16 cellular contexts compared by ENCODE assay signal in the genomic region with DNA sequence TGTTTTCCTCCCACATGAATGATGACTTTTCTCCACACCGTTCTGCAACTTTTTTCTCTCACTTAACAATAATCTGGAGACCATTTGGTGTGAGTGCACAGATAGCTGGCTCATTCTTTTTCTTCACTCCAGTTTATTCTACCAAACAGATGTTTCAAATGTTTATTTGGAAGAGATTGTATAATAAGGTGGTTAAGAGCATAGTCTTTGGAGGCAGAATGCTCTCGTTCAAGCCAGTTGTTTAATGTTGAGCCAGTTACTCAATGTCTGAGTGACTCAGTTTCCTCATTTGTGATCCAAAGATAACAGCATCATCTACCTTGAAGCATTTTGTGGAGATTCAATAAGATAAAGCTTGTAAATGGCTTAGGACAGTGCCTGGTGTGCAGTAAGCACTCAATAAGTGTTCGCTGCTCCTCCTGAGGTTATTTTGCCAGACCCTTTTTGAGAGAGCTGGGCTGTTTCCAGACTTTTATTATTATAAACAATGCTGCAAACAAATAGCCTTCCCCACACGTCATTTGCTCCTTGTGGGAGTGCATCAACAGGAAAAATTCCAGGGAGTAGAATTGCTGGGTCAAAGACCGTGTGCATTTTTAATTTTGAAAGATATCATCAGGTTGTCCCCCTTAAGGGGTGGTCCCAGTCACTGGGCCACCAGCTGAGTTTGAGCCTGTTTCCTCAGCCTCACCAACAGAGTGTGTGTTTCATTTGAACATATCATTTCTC.
DNase-seq lines count a peak whose midpoint lies in the region; ATAC-seq and TF ChIP-seq lines count a peak whose summit lies in the region.
"Had no signal": no experiment of that assay in that cellular context is flagged by ENCODE, and none has a peak within 500 bp of the region (broad histone marks: within the 10 kb centered on the region; RNA-seq: fewer than 3 reads in every experiment).

No MANE protein-coding gene starts in this region.

- H3K79me2 ChIP-seq in PC-3 (ENCODE audit: low read length) = no peaks in the 10 kb centered on the region

- intact Hi-C loops in colonic mucosa (cut with DNase I) (no loop called here), PC-3 (cut with micrococcal nuclease) (no loop called here), upper lobe of right lung (cut with DNase I) (no loop called here)

- TF ChIP-seq CTCF in colonic mucosa (IDR thresholded peaks at IDR 0.05) (no peak), PC-3 (conservative IDR thresholded peaks at IDR 0.05; ENCODE audit: low read depth, low read length) (no peak), upper lobe of right lung (IDR thresholded peaks at IDR 0.05) (no peak)

- H3K4me3 ChIP-seq in colonic mucosa (no peak overlapping the region), PC-3 (ENCODE audit: low read length) (no peak overlapping the region), upper lobe of right lung (no peak overlapping the region)

- H3K36me3 ChIP-seq in colonic mucosa (no peaks in the 10 kb centered on the region), PC-3 (ENCODE audit: low read depth, low read length) (no peaks in the 10 kb centered on the region), upper lobe of right lung (no peaks in the 10 kb centered on the region)

- ATAC-seq in PC-3 (no peak), upper lobe of right lung (no peak)
- ATAC-seq: HCT116, SK-N-SH treated with all-trans-retinoic acid at 6 μM for 48 hours had no signal

- DNase-seq in HCEC 1CT (peak; percentile 63), colonic mucosa (no peak), iris pigment epithelial cell (ENCODE audit: low read depth) (peak; percentile 48), DMS79 (lab: John Stamatoyannopoulos, UW) (no peak), PC-3 (no peak), upper lobe of right lung (no peak)
- DNase-seq in activated CD4-positive, alpha-beta T cell treated with anti-CD3 and anti-CD28 coated beads for 1 hour = no peak
- DNase-seq: COR-L47; MV-4-11; NCI-H146; NCI-H2227 treated with DMSO at 0.1 percent for 48 hours; NCI-H524 treated with DMSO at 0.1 percent for 48 hours; NK-92 treated with Interleukin-12 subunit alpha and Interleukin-12 subunit beta, amount 100 ng/mL, for 24 hours had no signal

- H3K9me3 ChIP-seq in colonic mucosa (no peaks in the 10 kb centered on the region), PC-3 (ENCODE audit: low read length) (no peaks in the 10 kb centered on the region), upper lobe of right lung (no peaks in the 10 kb centered on the region)

- no peaks in the 10 kb centered on the region for H4K20me1 ChIP-seq in PC-3 (ENCODE audit: low read length)

- H3F3A ChIP-seq in PC-3 (ENCODE audit: low read length, unreplicated experiment) = no peaks in the 10 kb centered on the region

- POLR2A ChIA-PET in PC-3 (lab: Charles Lee; ENCODE audit: unreplicated experiment) = no interaction called here

- peak overlapping the region; percentile 1 for H3K27ac ChIP-seq in colonic mucosa
- no peak overlapping the region for H3K27ac ChIP-seq in PC-3 (ENCODE audit: low read length)
- H3K27ac ChIP-seq in upper lobe of right lung = no peak overlapping the region
- H3K27ac ChIP-seq: C4-2B had no signal

- no peaks in the 10 kb centered on the region for H3K4me1 ChIP-seq in colonic mucosa
- peaks cover 14% of the 10 kb centered on the region for H3K4me1 ChIP-seq in PC-3 (ENCODE audit: insufficient read depth, low read length)
- peaks cover 5% of the 10 kb centered on the region for H3K4me1 ChIP-seq in upper lobe of right lung

- no peak overlapping the region for H2AFZ ChIP-seq in PC-3 (ENCODE audit: low read length)

- no peaks in the 10 kb centered on the region for H3K9me2 ChIP-seq in PC-3 (replicated peaks; ENCODE audit: low read length)

- CTCF ChIA-PET in PC-3 (lab: Charles Lee) = no interaction called here

- no peak overlapping the region for H3K9ac ChIP-seq in colonic mucosa (ENCODE audit: low read depth in 2 of 2, low read length in 2 of 2)
- H3K9ac ChIP-seq in PC-3 (ENCODE audit: low read length) = no peak overlapping the region

- H3K4me2 ChIP-seq in PC-3 (ENCODE audit: low read length) = no peak overlapping the region

- no peaks in the 10 kb centered on the region for H3K27me3 ChIP-seq in colonic mucosa
- no peaks in the 10 kb centered on the region for H3K27me3 ChIP-seq in PC-3 (ENCODE audit: low read length)
- no peaks in the 10 kb centered on the region for H3K27me3 ChIP-seq in upper lobe of right lung

- BruUV-seq in PC-3 (replicated peaks; lab: Mats Ljungman, UMichigan) = no TSS peak

Comparison
In these comparisons a context has a peak if more than half of its experiments do, and no peak if none do; other contexts are left out.
1. DNase-seq: peak in HCEC 1CT (single experiment) and iris pigment epithelial cell (single experiment); none in colonic mucosa (single experiment), DMS79 (single experiment), PC-3 (single experiment), upper lobe of right lung (single experiment) and activated CD4-positive, alpha-beta T cell treated with anti-CD3 and anti-CD28 coated beads for 1 hour (single experiment).